In the genomic region with DNA sequence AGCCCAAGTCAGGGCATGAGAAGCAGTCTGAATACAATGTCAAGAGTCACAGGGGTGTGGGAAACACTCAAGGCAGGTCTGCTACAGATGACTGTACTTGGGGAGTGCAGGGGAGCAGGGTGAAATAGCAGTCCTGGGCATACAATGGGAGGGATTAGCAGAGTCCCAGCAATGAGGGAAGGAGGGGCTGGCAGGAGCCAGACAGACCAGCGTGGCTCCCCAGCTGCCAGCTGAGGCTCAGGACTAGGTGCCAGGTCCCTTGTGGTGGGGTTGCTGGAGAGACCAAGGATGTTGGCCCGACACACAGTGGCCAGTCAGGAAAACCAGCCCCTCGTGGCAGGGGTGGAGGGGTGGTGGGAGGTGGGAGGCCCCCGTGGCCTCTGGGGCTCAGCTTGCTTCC, we compare ENCODE assay signal across 17 cellular contexts.
A peak's percentile ranks its signal among the peaks of the same experiment; 100 is the strongest.
DNase-seq lines count a peak whose midpoint lies in the region; ATAC-seq, FAIRE-seq and TF ChIP-seq lines count a peak whose summit lies in the region.
"Had no signal": no experiment of that assay in that cellular context is flagged by ENCODE, and none has a peak within 500 bp of the region (broad histone marks: within the 10 kb centered on the region; RNA-seq: fewer than 3 reads in every experiment).

No MANE protein-coding gene starts in this region.

- no peaks in the 10 kb centered on the region for H3K9me1 ChIP-seq in endothelial cell of umbilical vein (replicated peaks; ENCODE audit: control insufficient read depth, extremely low read depth, insufficient read depth, low read length)

- no peak overlapping the region for H3K27ac ChIP-seq in right atrium auricular region
- H3K27ac ChIP-seq in endothelial cell of umbilical vein (ENCODE audit: insufficient read depth, low read depth, low read length), result no peak overlapping the region
- H3K27ac ChIP-seq in neural progenitor cell, result no peak overlapping the region
- H3K27ac ChIP-seq: spleen had no signal

- H3K79me2 ChIP-seq in endothelial cell of umbilical vein (ENCODE audit: control insufficient read depth, insufficient read depth, low read length) (no peaks in the 10 kb centered on the region), neural progenitor cell (ENCODE audit: low read depth) (no peaks in the 10 kb centered on the region)

- H3K4me3 Mint-ChIP-seq in neural progenitor cell, result no peak overlapping the region
- H3K4me3 Mint-ChIP-seq: immature natural killer cell had no signal

- H3K9me3 Mint-ChIP-seq in neural progenitor cell, result no peaks in the 10 kb centered on the region
- H3K9me3 Mint-ChIP-seq: immature natural killer cell had no signal

- H3K27me3 ChIP-seq in right atrium auricular region (no peaks in the 10 kb centered on the region), endothelial cell of umbilical vein (ENCODE audit: control insufficient read depth in 2 of 2, insufficient read depth in 2 of 2, low read length in 2 of 2) (no peaks in the 10 kb centered on the region), neural progenitor cell (no peaks in the 10 kb centered on the region)

- H2AFZ ChIP-seq in endothelial cell of umbilical vein (ENCODE audit: low read depth, low read length) (no peak overlapping the region), neural progenitor cell (replicated peaks) (no peak overlapping the region)

- ATAC-seq in Right ventricle myocardium inferior (no peak), HG03045 (IDR thresholded peaks at IDR 0.05; ENCODE audit: unreplicated experiment) (no peak), HG03439 (IDR thresholded peaks at IDR 0.05; ENCODE audit: unreplicated experiment) (no peak), GM19452 (IDR thresholded peaks at IDR 0.05; ENCODE audit: unreplicated experiment) (no peak)
- ATAC-seq: activated CD4-positive, CD25-positive, alpha-beta regulatory T cell treated with anti-CD3 and anti-CD28 coated beads, Interleukin-2, amount 50 U/mL, for 24 hours had no signal

- no TSS peak for BruUV-seq in endothelial cell of umbilical vein (replicated peaks; lab: Mats Ljungman, UMichigan)

- peaks cover 4% of the 10 kb centered on the region for H3K27me3 Mint-ChIP-seq in neural progenitor cell (ENCODE audit: insufficient read depth, low read depth)

- peak overlapping the region; percentile 92 for H3K27ac Mint-ChIP-seq in neural progenitor cell
- H3K27ac Mint-ChIP-seq: immature natural killer cell had no signal

- DNase-seq in right atrium auricular region (ENCODE audit: low spot score) (peak; percentile 26), Right ventricle myocardium inferior (ENCODE audit: missing footprints) (no peak), endothelial cell of umbilical vein (ENCODE audit: low read depth, low spot score) (peak; percentile 18), neural progenitor cell (ENCODE audit: low spot score) (peak; percentile 40), NCI-H2196 (lab: John Stamatoyannopoulos, UW; ENCODE audit: unreplicated experiment) (no peak)
- DNase-seq: activated naive CD4-positive, alpha-beta T cell; effector CD8-positive, alpha-beta T cell; immature natural killer cell; Kasumi-1; midbrain; PC-3; spleen had no signal

- no peaks in the 10 kb centered on the region for H3K36me3 ChIP-seq in right atrium auricular region
- H3K36me3 ChIP-seq in endothelial cell of umbilical vein (ENCODE audit: control insufficient read depth in 2 of 2, extremely low read depth in 1 of 2, insufficient read depth in 2 of 2, low read length in 2 of 2), result no peaks in the 10 kb centered on the region
- no peaks in the 10 kb centered on the region for H3K36me3 ChIP-seq in neural progenitor cell
- H3K36me3 ChIP-seq: spleen had no signal

- FAIRE-seq in endothelial cell of umbilical vein (lab: Jason Lieb, UNC), result peak; percentile 82
- FAIRE-seq: frontal cortex had no signal

- H3K4me1 ChIP-seq in right atrium auricular region, result peaks cover 0 to 8% of the 10 kb centered on the region in 2 donors
- peaks cover 20% of the 10 kb centered on the region for H3K4me1 ChIP-seq in endothelial cell of umbilical vein (ENCODE audit: control insufficient read depth, extremely low read depth, insufficient read depth, low read length)
- H3K4me1 ChIP-seq in neural progenitor cell, result no peaks in the 10 kb centered on the region

- no peaks in the 10 kb centered on the region for H4K20me1 ChIP-seq in endothelial cell of umbilical vein (replicated peaks; ENCODE audit: control insufficient read depth, extremely low read depth, insufficient read depth, low read length)
- H4K20me1 ChIP-seq in neural progenitor cell (ENCODE audit: low read depth), result peaks cover 6% of the 10 kb centered on the region

- POLR2A ChIA-PET in endothelial cell of umbilical vein (lab: Charles Lee), result interaction anchor here (1.4 kb wide), 1 partner anchor 15 kb away, joined by 6 read pairs; no protein-coding TSS in a partner anchor

- intact Hi-C loops in Right ventricle myocardium inferior (cut with DNase I) (no loop called here), endothelial cell of umbilical vein (cut with micrococcal nuclease) (no loop called here)

- CTCF ChIA-PET in endothelial cell of umbilical vein (lab: Charles Lee), result interaction anchor here (1.0 to 1.1 kb wide), 3 partner anchors 15 to 26 kb away, joined by 3 to 4 read pairs (median 3); no protein-coding TSS in a partner anchor

- no peak for TF ChIP-seq POLR2A in endothelial cell of umbilical vein (IDR thresholded peaks at IDR 0.05; ENCODE audit: low read depth, low read length)

- H3K36me3 Mint-ChIP-seq in neural progenitor cell, result no peaks in the 10 kb centered on the region
- H3K36me3 Mint-ChIP-seq: immature natural killer cell had no signal

- H3F3A ChIP-seq in neural progenitor cell (ENCODE audit: low read depth), result no peaks in the 10 kb centered on the region

- H3K4me2 ChIP-seq in endothelial cell of umbilical vein (ENCODE audit: insufficient read depth, low read length) (no peak overlapping the region), neural progenitor cell (no peak overlapping the region)

- H3K4me1 Mint-ChIP-seq in neural progenitor cell, result peaks cover 30% of the 10 kb centered on the region

- dilution Hi-C loops in endothelial cell of umbilical vein (cut with MboI; ENCODE audit: extremely low pct_ligation_motif_present, low sequenced_read_pairs), result no loop called here

- H3K9ac ChIP-seq in endothelial cell of umbilical vein (replicated peaks; ENCODE audit: extremely low read depth, insufficient read depth, low read length) (no peak overlapping the region), neural progenitor cell (no peak overlapping the region)

- H3K9me3 ChIP-seq in right atrium auricular region (no peaks in the 10 kb centered on the region), endothelial cell of umbilical vein (replicated peaks; ENCODE audit: control insufficient read depth, insufficient read depth, low read length) (no peaks in the 10 kb centered on the region), neural progenitor cell (ENCODE audit: low read depth) (no peaks in the 10 kb centered on the region)
- H3K9me3 ChIP-seq: spleen had no signal

- TF ChIP-seq CTCF in right atrium auricular region (IDR thresholded peaks at IDR 0.05), result no peak
- no peak for TF ChIP-seq CTCF in endothelial cell of umbilical vein (IDR thresholded peaks at IDR 0.05; ENCODE audit: extremely low read depth in 1 of 2, insufficient read depth in 1 of 2, low read depth in 1 of 2, low read length in 2 of 2)
- no peak for TF ChIP-seq CTCF in neural progenitor cell (IDR thresholded peaks at IDR 0.05)

- no peak overlapping the region for H3K4me3 ChIP-seq in right atrium auricular region
- no peak overlapping the region for H3K4me3 ChIP-seq in endothelial cell of umbilical vein (replicated peaks in 1 of 3; ENCODE audit: insufficient read depth in 1 of 3, low read depth in 1 of 3, low read length in 3 of 3)
- no peak overlapping the region for H3K4me3 ChIP-seq in neural progenitor cell
- H3K4me3 ChIP-seq: spleen had no signal

TF ChIP-seq in endothelial cell of umbilical vein, 7 proteins besides CTCF, POLR2A, EP300 and RAD21:
- TF ChIP-seq MYC (IDR thresholded peaks at IDR 0.05; ENCODE audit: low read depth, low read length) (no peak), GATA2 (IDR thresholded peaks at IDR 0.05; ENCODE audit: insufficient read depth, insufficient read length, low read depth, low read length) (no peak), POLR2AphosphoS5 (IDR thresholded peaks at IDR 0.05; ENCODE audit: insufficient read depth, low read depth, low read length) (no peak), JUN (IDR thresholded peaks at IDR 0.05; ENCODE audit: borderline replicate concordance, insufficient read depth, insufficient read length, low read depth) (no peak), FOS (IDR thresholded peaks at IDR 0.05; ENCODE audit: borderline replicate concordance, insufficient read depth, low read length) (no peak), EZH2 (IDR thresholded peaks at IDR 0.05; ENCODE audit: borderline replicate concordance, low read depth, low read length, severe bottlenecking) (no peak)

Comparison
In these comparisons a context has a peak if more than half of its experiments do, and no peak if none do; other contexts are left out.
1. DNase-seq: peak in right atrium auricular region (single experiment), endothelial cell of umbilical vein (single experiment) and neural progenitor cell (single experiment); none in Right ventricle myocardium inferior (single experiment) and NCI-H2196 (single experiment).